ENCODE assay signal across 18 cellular contexts in genomic region chr5:14591548-14591947, GRCh38. TPM values are rescaled to one million over a fixed set of nuclear protein-coding genes. Genes with fewer than 3 reads are reported as not detected.
DNase-seq lines count a peak whose midpoint lies in the region; ATAC-seq and TF ChIP-seq lines count a peak whose summit lies in the region.
"Had no signal": no experiment of that assay in that cellular context is flagged by ENCODE, and none has a peak within 500 bp of the region (broad histone marks: within the 10 kb centered on the region; RNA-seq: fewer than 3 reads in every experiment).

No MANE protein-coding gene starts in this region.

- H3K36me3 Mint-ChIP-seq in stimulated activated naive CD8-positive, alpha-beta T cell treated with anti-CD3 and anti-CD28 coated beads, Interleukin-15, Interleukin-2, amounts not matched to agents 100 ng/mL and 50 ng/mL, for 24 hours (ENCODE audit: low read depth), result no peaks in the 10 kb centered on the region
- H3K36me3 Mint-ChIP-seq in activated T-helper 17 cell treated with anti-CD3 and anti-CD28 coated beads, Interleukin-2, amount 50 U/mL, for 72 hours (ENCODE audit: low read depth), result no peaks in the 10 kb centered on the region
- H3K36me3 Mint-ChIP-seq in activated CD8-positive, alpha-beta memory T cell treated with anti-CD3 and anti-CD28 coated beads, Interleukin-2, amount 10 ng/mL, durations not matched to agents 7 days and 5 days, result peaks cover 26% of the 10 kb centered on the region

- no peaks in the 10 kb centered on the region for H3K9me3 Mint-ChIP-seq in stimulated activated naive CD8-positive, alpha-beta T cell treated with anti-CD3 and anti-CD28 coated beads, Interleukin-15, Interleukin-2, amounts not matched to agents 100 ng/mL and 50 ng/mL, for 24 hours
- H3K9me3 Mint-ChIP-seq in activated T-helper 17 cell treated with anti-CD3 and anti-CD28 coated beads, Interleukin-2, amount 50 U/mL, for 72 hours, result no peaks in the 10 kb centered on the region
- H3K9me3 Mint-ChIP-seq in activated CD8-positive, alpha-beta memory T cell treated with anti-CD3 and anti-CD28 coated beads, Interleukin-2, amount 10 ng/mL, durations not matched to agents 7 days and 5 days (ENCODE audit: low read depth), result no peaks in the 10 kb centered on the region

- H3K9ac ChIP-seq in liver (ENCODE audit: low read depth in 1 of 2, low read length in 2 of 2), result no peak overlapping the region

- H3K27ac ChIP-seq in liver (ENCODE audit: low read depth in 1 of 2, low read length in 2 of 2), result no peak overlapping the region
- H3K27ac ChIP-seq: body of pancreas, epithelial cell of prostate, psoas muscle had no signal

- TF ChIP-seq CTCF in liver (IDR thresholded peaks at IDR 0.05; ENCODE audit: low read depth, low read length, missing input control), result no peak

- H3K4me3 Mint-ChIP-seq in stimulated activated naive CD8-positive, alpha-beta T cell treated with anti-CD3 and anti-CD28 coated beads, Interleukin-15, Interleukin-2, amounts not matched to agents 100 ng/mL and 50 ng/mL, for 24 hours, result no peak overlapping the region
- H3K4me3 Mint-ChIP-seq in activated T-helper 17 cell treated with anti-CD3 and anti-CD28 coated beads, Interleukin-2, amount 50 U/mL, for 72 hours, result peak overlapping the region; percentile 2
- H3K4me3 Mint-ChIP-seq in activated CD8-positive, alpha-beta memory T cell treated with anti-CD3 and anti-CD28 coated beads, Interleukin-2, amount 10 ng/mL, durations not matched to agents 7 days and 5 days, result no peak overlapping the region

- peak overlapping the region; percentile 66 for H3K27ac Mint-ChIP-seq in stimulated activated naive CD8-positive, alpha-beta T cell treated with anti-CD3 and anti-CD28 coated beads, Interleukin-15, Interleukin-2, amounts not matched to agents 100 ng/mL and 50 ng/mL, for 24 hours
- peak overlapping the region; percentile 88 for H3K27ac Mint-ChIP-seq in activated T-helper 17 cell treated with anti-CD3 and anti-CD28 coated beads, Interleukin-2, amount 50 U/mL, for 72 hours
- H3K27ac Mint-ChIP-seq in activated CD8-positive, alpha-beta memory T cell treated with anti-CD3 and anti-CD28 coated beads, Interleukin-2, amount 10 ng/mL, durations not matched to agents 7 days and 5 days, result no peak overlapping the region

- no peak for ATAC-seq in stimulated activated naive CD8-positive, alpha-beta T cell treated with anti-CD3 and anti-CD28 coated beads, Interleukin-15, Interleukin-2, amounts not matched to agents 100 U/mL and 50 U/mL, for 24 hours
- peak; percentile 32 for ATAC-seq in activated T-helper 17 cell treated with anti-CD3 and anti-CD28 coated beads, Interleukin-2, amount 50 U/mL, for 72 hours (replicated peaks)
- ATAC-seq in activated CD8-positive, alpha-beta memory T cell treated with anti-CD3 and anti-CD28 coated beads, Interleukin-2, amount 10 ng/mL, durations not matched to agents 7 days and 5 days, result no peak
- ATAC-seq: body of pancreas, psoas muscle had no signal

- WGBS in liver, result 76% methylated on average over 2 of the region's 2 CpGs

- no peak for TF ChIP-seq RAD21 in liver (IDR thresholded peaks at IDR 0.05)

- H3K36me3 ChIP-seq in liver (ENCODE audit: control insufficient read depth in 4 of 4, insufficient read depth in 3 of 4, low read depth in 1 of 4, low read length in 3 of 4), result no peaks in the 10 kb centered on the region
- H3K36me3 ChIP-seq: upper lobe of left lung had no signal

- H3K27me3 Mint-ChIP-seq in stimulated activated naive CD8-positive, alpha-beta T cell treated with anti-CD3 and anti-CD28 coated beads, Interleukin-15, Interleukin-2, amounts not matched to agents 100 ng/mL and 50 ng/mL, for 24 hours, result no peaks in the 10 kb centered on the region
- H3K27me3 Mint-ChIP-seq in activated T-helper 17 cell treated with anti-CD3 and anti-CD28 coated beads, Interleukin-2, amount 50 U/mL, for 72 hours, result no peaks in the 10 kb centered on the region
- H3K27me3 Mint-ChIP-seq in activated CD8-positive, alpha-beta memory T cell treated with anti-CD3 and anti-CD28 coated beads, Interleukin-2, amount 10 ng/mL, durations not matched to agents 7 days and 5 days, result no peaks in the 10 kb centered on the region

- peaks cover 0 to 2% (median under 1%) of the 10 kb centered on the region in 4 donors for H3K27me3 ChIP-seq in liver (ENCODE audit: control insufficient read depth in 4 of 4, insufficient read depth in 4 of 4, low read length in 3 of 4)
- H3K27me3 ChIP-seq: body of pancreas, upper lobe of left lung had no signal

- H3K4me1 Mint-ChIP-seq in stimulated activated naive CD8-positive, alpha-beta T cell treated with anti-CD3 and anti-CD28 coated beads, Interleukin-15, Interleukin-2, amounts not matched to agents 100 ng/mL and 50 ng/mL, for 24 hours (ENCODE audit: low read depth), result peaks cover 96% of the 10 kb centered on the region
- H3K4me1 Mint-ChIP-seq in activated T-helper 17 cell treated with anti-CD3 and anti-CD28 coated beads, Interleukin-2, amount 50 U/mL, for 72 hours, result peaks cover 65% of the 10 kb centered on the region
- H3K4me1 Mint-ChIP-seq in activated CD8-positive, alpha-beta memory T cell treated with anti-CD3 and anti-CD28 coated beads, Interleukin-2, amount 10 ng/mL, durations not matched to agents 7 days and 5 days, result peaks cover 90% of the 10 kb centered on the region

- H3K4me1 ChIP-seq in liver (ENCODE audit: control insufficient read depth in 4 of 4, insufficient read depth in 4 of 4, low read length in 3 of 4), result no peaks in the 10 kb centered on the region
- H3K4me1 ChIP-seq: psoas muscle had no signal

- CTCF ChIA-PET in activated CD8-positive, alpha-beta memory T cell treated with anti-CD3 and anti-CD28 coated beads, Interleukin-2, amount 10 ng/mL, durations not matched to agents 7 days and 5 days (lab: Charles Lee), result interaction anchor here (1.0 to 5.8 kb wide), 4 partner anchors 9 to 65 kb away, joined by 3 to 46 read pairs (median 15); partner anchors contain the start of gene OTULINL

- DNase-seq in stimulated activated naive CD8-positive, alpha-beta T cell treated with anti-CD3 and anti-CD28 coated beads, Interleukin-15, Interleukin-2, amounts not matched to agents 100 U/mL and 50 U/mL, for 24 hours, result no peak
- no peak for DNase-seq in stimulated activated CD4-positive, alpha-beta T cell treated with anti-CD3 and anti-CD28 coated beads, Interleukin-12 subunit alpha, Interleukin-12 subunit beta, amount 100 ng/mL, for 4 hours
- no peak for DNase-seq in NK-92 treated with Interleukin-12 subunit alpha and Interleukin-12 subunit beta, amount 100 ng/mL, for 24 hours (lab: John Stamatoyannopoulos, UW)
- no peak for DNase-seq in activated CD8-positive, alpha-beta memory T cell treated with anti-CD3 and anti-CD28 coated beads, Interleukin-2, amount 10 ng/mL, durations not matched to agents 7 days and 5 days
- no peak for DNase-seq in NOMO-1 (lab: John Stamatoyannopoulos, UW; ENCODE audit: unreplicated experiment in 2 of 2)
- DNase-seq: activated gamma-delta T cell treated with Interleukin-2 at 50 U/mL for 16 hours; body of pancreas; dermis blood vessel endothelial cell; NCI-H2081; NCI-H524; psoas muscle; SHP77 treated with DMSO at 0.1 percent for 48 hours; stimulated activated naive CD4-positive, alpha-beta T cell treated with Interleukin-2 at 50 U/mL for 16 hours; upper lobe of left lung had no signal

- no peaks in the 10 kb centered on the region for H3K9me3 ChIP-seq in liver (ENCODE audit: control insufficient read depth in 4 of 4, low read length in 3 of 4)
- H3K9me3 ChIP-seq: body of pancreas, psoas muscle, upper lobe of left lung had no signal

- H3K4me3 ChIP-seq in liver (ENCODE audit: low read depth in 1 of 3, low read length in 3 of 3), result no peak overlapping the region
- H3K4me3 ChIP-seq: body of pancreas, psoas muscle, upper lobe of left lung had no signal

TF ChIP-seq in liver, 16 proteins besides CTCF, POLR2A, EP300 and RAD21:
- TF ChIP-seq MAX (IDR thresholded peaks at IDR 0.05) (no peak), FOXA2 (IDR thresholded peaks at IDR 0.05) (no peak), FOXA1 (IDR thresholded peaks at IDR 0.05) (no peak), GABPA (IDR thresholded peaks at IDR 0.05 in 1 of 2, conservative IDR thresholded peaks at IDR 0.05 in 1 of 2) (no peak), ZBTB33 (IDR thresholded peaks at IDR 0.05) (no peak), HNF4G (IDR thresholded peaks at IDR 0.05) (no peak), NR2F2 (IDR thresholded peaks at IDR 0.05) (peak; percentile 19), YY1 (IDR thresholded peaks at IDR 0.05) (no peak), HNF4A (conservative IDR thresholded peaks at IDR 0.05) (no peak)

RNA-seq across cellular contexts. Expression of gene OTULINL, which starts 10.0 kb away (rescaled TPM):
- 10 to 100 TPM; 15.8 to 19.0 TPM for total RNA-seq in activated T-helper 17 cell treated with anti-CD3 and anti-CD28 coated beads, Interleukin-2, amount 50 U/mL, for 72 hours
- total RNA-seq in liver, result 1 to 10 TPM; 2.3 to 4.1 TPM
- polyA plus RNA-seq in liver, result under 1 TPM; 0.82 to 0.96 TPM
- 10 to 100 TPM; 46.7 to 61.5 TPM for total RNA-seq in activated CD8-positive, alpha-beta memory T cell treated with anti-CD3 and anti-CD28 coated beads, Interleukin-2, amount 10 ng/mL, durations not matched to agents 7 days and 5 days
